ENCODE assay signal across 8 cellular contexts in genomic region chr5:84381501-84382362, GRCh38. TPM values are rescaled to one million over a fixed set of nuclear protein-coding genes. Genes with fewer than 3 reads are reported as not detected.
DNase-seq lines count a peak whose midpoint lies in the region; ATAC-seq and TF ChIP-seq lines count a peak whose summit lies in the region.

No MANE protein-coding gene starts in this region.

- H3K23ac ChIP-seq in IMR-90 (ENCODE audit: low read depth, low read length): peak overlapping the region; percentile 77

- WGBS in IMR-90 (ENCODE audit: extremely low coverage in 2 of 2, insufficient read length in 1 of 2), 2 experiments: no CpG with 5 or more reads among the region's 14 CpGs

- no peak overlapping the region for H2AK5ac ChIP-seq in IMR-90 (ENCODE audit: low read depth, low read length)

- H2AFZ ChIP-seq in IMR-90 (replicated peaks; ENCODE audit: low read length, poor library complexity): peak overlapping the region; percentile 92

- H3K9ac ChIP-seq in IMR-90 (ENCODE audit: low read depth, low read length): peak overlapping the region; percentile 82
- no peak overlapping the region for H3K9ac ChIP-seq in stomach smooth muscle (ENCODE audit: low read length in 2 of 2)

- H3K9me1 ChIP-seq in IMR-90 (ENCODE audit: insufficient read depth, low read length): no peaks in the 10 kb centered on the region

- peak overlapping the region; percentile 90 for H3K56ac ChIP-seq in IMR-90 (ENCODE audit: extremely low read depth, insufficient read depth, low read length)

- no peaks in the 10 kb centered on the region for H3K27me3 ChIP-seq in IMR-90 (ENCODE audit: control insufficient read depth, insufficient read depth, low read length)
- H3K27me3 ChIP-seq in stomach smooth muscle (ENCODE audit: control insufficient read depth in 1 of 2, insufficient read depth in 2 of 2, low read length in 2 of 2): peaks cover 9 to 34% of the 10 kb centered on the region in 2 donors

- H2BK120ac ChIP-seq in IMR-90 (ENCODE audit: low read depth, low read length): peak overlapping the region; percentile 82

- H4K20me1 ChIP-seq in IMR-90 (ENCODE audit: insufficient read depth, low read length): no peaks in the 10 kb centered on the region

- no peaks in the 10 kb centered on the region for H3K36me3 ChIP-seq in IMR-90 (ENCODE audit: control insufficient read depth, insufficient read depth, low read length)
- H3K36me3 ChIP-seq in stomach smooth muscle (ENCODE audit: control insufficient read depth in 2 of 2, insufficient read depth in 2 of 2, low read length in 2 of 2): no peaks in the 10 kb centered on the region

- H4K5ac ChIP-seq in IMR-90 (ENCODE audit: low read depth, low read length): peak overlapping the region; percentile 56

- H2BK5ac ChIP-seq in IMR-90 (ENCODE audit: low read depth, low read length, poor library complexity, severe bottlenecking): peak overlapping the region; percentile 94

- peak overlapping the region; percentile 92 for H3K4me3 ChIP-seq in IMR-90 (ENCODE audit: insufficient read depth, low read depth, low read length)
- peak overlapping the region; percentile 87 for H3K4me3 ChIP-seq in WI38 (ENCODE audit: low read depth, low read length)
- H3K4me3 ChIP-seq in iPS-11a (ENCODE audit: low read depth, low read length): peak overlapping the region; percentile 82
- H3K4me3 ChIP-seq in stomach smooth muscle (ENCODE audit: low read length in 2 of 2): peak overlapping the region; percentile 46 to 69

- no peaks in the 10 kb centered on the region for H3K9me3 ChIP-seq in IMR-90 (ENCODE audit: control insufficient read depth, insufficient read depth, low read length)
- no peaks in the 10 kb centered on the region for H3K9me3 ChIP-seq in stomach smooth muscle (ENCODE audit: control insufficient read depth in 2 of 2, low read length in 2 of 2)

- H2AK9ac ChIP-seq in IMR-90 (replicated peaks; ENCODE audit: low read depth, low read length, poor library complexity): no peak overlapping the region

- peak overlapping the region; percentile 4; the same call in 2 of the 3 replicates for H2BK15ac ChIP-seq in IMR-90 (ENCODE audit: low read depth, low read length)

- POLR2A ChIA-PET in IMR-90 (lab: Charles Lee; ENCODE audit: unreplicated experiment): interaction anchor here (0.6 kb wide), 1 partner anchor 661 kb away, joined by 4 read pairs; no protein-coding TSS in a partner anchor

- intact Hi-C loops in IMR-90 (cut with micrococcal nuclease): loop anchor here (1.0 to 10.0 kb wide), 4 partner anchors 124 to 659 kb away; no protein-coding TSS in a partner anchor

- H4K91ac ChIP-seq in IMR-90 (ENCODE audit: insufficient read depth, low read depth, low read length): peak overlapping the region; percentile 94

- TF ChIP-seq CTCF in IMR-90 (conservative IDR thresholded peaks at IDR 0.05; ENCODE audit: low read depth, low read length): no peak
- no peak for TF ChIP-seq CTCF in WI38 (IDR thresholded peaks at IDR 0.05; ENCODE audit: low read depth, low read length)

- H3K4ac ChIP-seq in IMR-90 (ENCODE audit: low read depth, low read length): peak overlapping the region; percentile 92

- ATAC-seq in IMR-90 (ENCODE audit: low read depth): no peak
- no peak for ATAC-seq in GM19351 (IDR thresholded peaks at IDR 0.05; ENCODE audit: unreplicated experiment)
- no peak for ATAC-seq in GM21576 (IDR thresholded peaks at IDR 0.05; ENCODE audit: unreplicated experiment)
- ATAC-seq in HG03469 (IDR thresholded peaks at IDR 0.05; ENCODE audit: unreplicated experiment): no peak

- TF ChIP-seq POLR2A in IMR-90 (IDR thresholded peaks at IDR 0.05; ENCODE audit: low read depth, low read length): no peak

- peak overlapping the region; percentile 85 for H3K14ac ChIP-seq in IMR-90 (replicated peaks; ENCODE audit: low read depth, low read length)

- peak overlapping the region; percentile 96 for H3K4me2 ChIP-seq in IMR-90 (ENCODE audit: low read depth, low read length)

- DNase-seq in IMR-90 (no peak), NCI-H2029 treated with DMSO at 0.1 percent for 48 hours (lab: John Stamatoyannopoulos, UW) (no peak)

- in situ Hi-C loops in IMR-90 (cut with MboI; ENCODE audit: low sequenced_read_pairs): no loop called here

- peaks cover 4% of the 10 kb centered on the region for H3K4me1 ChIP-seq in IMR-90 (ENCODE audit: control insufficient read depth, insufficient read depth, low read length)
- H3K4me1 ChIP-seq in stomach smooth muscle (ENCODE audit: control insufficient read depth, insufficient read depth, low read length): peaks cover 3% of the 10 kb centered on the region

- peak overlapping the region; percentile 87 for H3K27ac ChIP-seq in IMR-90 (ENCODE audit: insufficient read depth, low read length)
- no peak overlapping the region for H3K27ac ChIP-seq in stomach smooth muscle (ENCODE audit: low read length)

- BruUV-seq in IMR-90 (replicated peaks; lab: Mats Ljungman, UMichigan): no TSS peak

- CTCF ChIA-PET in IMR-90 (lab: Yijun Ruan, JAX): interaction anchor here (0.7 kb wide), 1 partner anchor 181 kb away, joined by 3 read pairs; no protein-coding TSS in a partner anchor

- TF ChIP-seq RAD21 in IMR-90 (IDR thresholded peaks at IDR 0.05; ENCODE audit: low read length): no peak

- dilution Hi-C loops in IMR-90 (cut with HindIII; ENCODE audit: low sequenced_read_pairs, unreplicated experiment): no loop called here

- H2BK20ac ChIP-seq in IMR-90 (ENCODE audit: low read depth, low read length): peak overlapping the region; percentile 35

- H4K8ac ChIP-seq in IMR-90 (ENCODE audit: low read depth in 2 of 2, low read length in 2 of 2): peak overlapping the region; percentile 55 to 85; a peak in 3 of 4 replicates

- peaks cover 10 to 32% of the 10 kb centered on the region in 2 experiments for H3K79me1 ChIP-seq in IMR-90 (ENCODE audit: low read depth in 1 of 2, low read length in 2 of 2)

- peak overlapping the region; percentile 72 for H3K18ac ChIP-seq in IMR-90 (ENCODE audit: low read depth, low read length)

TF ChIP-seq in IMR-90, 13 proteins besides CTCF, POLR2A, EP300 and RAD21:
- TF ChIP-seq CEBPB (IDR thresholded peaks at IDR 0.05; ENCODE audit: low read depth, low read length) (peak; percentile 87), USF2 (IDR thresholded peaks at IDR 0.05; ENCODE audit: low read depth, low read length) (peak; percentile 54; the same call in 1 of the 2 replicates), BHLHE40 (IDR thresholded peaks at IDR 0.05; ENCODE audit: low read depth, low read length) (peak; percentile 81)
- TF ChIP-seq, protein P1, sequence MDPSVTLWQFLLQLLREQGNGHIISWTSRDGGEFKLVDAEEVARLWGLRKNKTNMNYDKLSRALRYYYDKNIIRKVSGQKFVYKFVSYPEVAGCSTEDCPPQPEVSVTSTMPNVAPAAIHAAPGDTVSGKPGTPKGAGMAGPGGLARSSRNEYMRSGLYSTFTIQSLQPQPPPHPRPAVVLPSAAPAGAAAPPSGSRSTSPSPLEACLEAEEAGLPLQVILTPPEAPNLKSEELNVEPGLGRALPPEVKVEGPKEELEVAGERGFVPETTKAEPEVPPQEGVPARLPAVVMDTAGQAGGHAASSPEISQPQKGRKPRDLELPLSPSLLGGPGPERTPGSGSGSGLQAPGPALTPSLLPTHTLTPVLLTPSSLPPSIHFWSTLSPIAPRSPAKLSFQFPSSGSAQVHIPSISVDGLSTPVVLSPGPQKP (IDR thresholded peaks at IDR 0.05; ENCODE audit: borderline replicate concordance, low read depth, low read length): no peak

RNA-seq across cellular contexts. Expression of gene EDIL3, which starts 2.9 kb away (rescaled TPM):
- 82.8 and 101 TPM in 2 replicates for total RNA-seq in IMR-90 (2012; rRNA removed)
- polyA plus RNA-seq in IMR-90 (2012; rRNA removed): 43.7 and 55.5 TPM in 2 replicates
- 10.6 and 11.1 TPM in 2 replicates for polyA plus RNA-seq in IMR-90 (2012; cell fraction: cytosol; rRNA removed)
- polyA plus RNA-seq in IMR-90 (2012; cell fraction: nucleus; rRNA removed; ENCODE audit: low replicate concordance): 3.3 and 17.7 TPM in 2 replicates
